In genomic region chr1:6743189-6744101, GRCh38 we compare ENCODE assay signal across 9 cellular contexts. TPM values are rescaled to one million over a fixed set of nuclear protein-coding genes. Genes with fewer than 3 reads are reported as not detected.
DNase-seq lines count a peak whose midpoint lies in the region; ATAC-seq and TF ChIP-seq lines count a peak whose summit lies in the region.
"Had no signal": no experiment of that assay in that cellular context is flagged by ENCODE, and none has a peak within 500 bp of the region (broad histone marks: within the 10 kb centered on the region; RNA-seq: fewer than 3 reads in every experiment).

No MANE protein-coding gene starts in this region.

- intact Hi-C loops in dorsolateral prefrontal cortex (cut with DNase I) (no loop called here), mucosa of descending colon (cut with DNase I, micrococcal nuclease) (no loop called here), aorta (cut with DNase I) (loop anchor here in 1 of 2 donors (5.0 kb wide), 2 partner anchors 39 to 129 kb away; no protein-coding TSS in a partner anchor)

- ATAC-seq in mucosa of descending colon (peak; percentile 45), aorta (ENCODE audit: low FRiP score) (peak; percentile 90), GM21390 (IDR thresholded peaks at IDR 0.05; ENCODE audit: unreplicated experiment) (no peak)

- peaks cover 5% of the 10 kb centered on the region for H3K4me1 ChIP-seq in mucosa of descending colon (ENCODE audit: low read depth)
- H3K4me1 ChIP-seq in aorta (ENCODE audit: control insufficient read depth in 1 of 2, insufficient read depth in 2 of 2, low read length in 2 of 2), result no peaks in the 10 kb centered on the region

- no peaks in the 10 kb centered on the region for H3K36me3 ChIP-seq in mucosa of descending colon (ENCODE audit: low read depth)
- no peaks in the 10 kb centered on the region for H3K36me3 ChIP-seq in aorta (ENCODE audit: control insufficient read depth in 1 of 2, insufficient read depth in 2 of 2, low read length in 1 of 2)
- H3K36me3 ChIP-seq: cardiac muscle cell had no signal

- no peaks in the 10 kb centered on the region for H3K9me3 ChIP-seq in mucosa of descending colon
- no peaks in the 10 kb centered on the region for H3K9me3 ChIP-seq in aorta (ENCODE audit: control insufficient read depth, low read length)

- H3K4me3 ChIP-seq in dorsolateral prefrontal cortex (peak overlapping the region in 2 of 59 donors; percentile 12 to 18), mucosa of descending colon (no peak overlapping the region), aorta (ENCODE audit: low read length in 2 of 2) (no peak overlapping the region)
- H3K4me3 ChIP-seq: cardiac muscle cell had no signal

- TF ChIP-seq CTCF in dorsolateral prefrontal cortex (IDR thresholded peaks at IDR 0.05 in 54 of 56, conservative IDR thresholded peaks at IDR 0.05 in 2 of 56; ENCODE audit: low read depth in 1 of 56, partially characterized antibody in 56 of 56) (no peak), mucosa of descending colon (IDR thresholded peaks at IDR 0.05) (no peak)

- WGBS in aorta, 2 donors, result 26 to 27% methylated on average over 20 of the region's 20 CpGs

- H3K27ac ChIP-seq in dorsolateral prefrontal cortex (peak overlapping the region in 38 of 59 donors; percentile 0 to 83 (median 66)), aorta (ENCODE audit: low read depth in 1 of 2, low read length in 2 of 2) (peak overlapping the region in 1 of 2 donors; percentile 66)
- H3K27ac ChIP-seq: cardiac muscle cell had no signal

- H3K27me3 ChIP-seq in dorsolateral prefrontal cortex, result no peaks in the 10 kb centered on the region
- H3K27me3 ChIP-seq in aorta (ENCODE audit: control insufficient read depth in 1 of 2, insufficient read depth in 2 of 2, low read length in 1 of 2), result no peaks in the 10 kb centered on the region
- H3K27me3 ChIP-seq: cardiac muscle cell had no signal

- DNase-seq in AG08395 (ENCODE audit: low spot score) (peak; percentile 91), GM19238 (ENCODE audit: insufficient read length, low spot score) (peak; percentile 16), SIG-M5 treated with dmso at 0.1 percent for 504 hours (lab: John Stamatoyannopoulos, UW; ENCODE audit: unreplicated experiment) (peak; percentile 90), dorsolateral prefrontal cortex (peak in 4 of 10 donors; percentile 6 to 37 (median 26)), mucosa of descending colon (peak in 2 of 3 donors; percentile 17 to 40), aorta (peak; percentile 78 to 80), 8988T (no peak)

RNA-seq across cellular contexts. Expression of gene CAMTA1, which starts 41.8 kb away (rescaled TPM):
- total RNA-seq in dorsolateral prefrontal cortex (100 to 1,000 TPM in 119 of 120 experiments, 10 to 100 TPM in 1; 90.3 to 173 (median 139) TPM), mucosa of descending colon (100 to 1,000 TPM in 1 of 3 donors, 10 to 100 TPM in 2; 73.4 to 114 (median 82.6) TPM), aorta (100 to 1,000 TPM in 1 of 2 donors, 10 to 100 TPM in 1; 78.7 to 105 TPM)
- 100 to 1,000 TPM; 241 to 438 TPM for polyA plus RNA-seq in aorta

RNA-seq across cellular contexts. Expression of gene DNAJC11, which starts 41.8 kb away (rescaled TPM):
- 10 to 100 TPM; 42.4 to 78.3 (median 59.8) TPM for total RNA-seq in dorsolateral prefrontal cortex
- total RNA-seq in mucosa of descending colon, result 10 to 100 TPM; 71.1 to 89.0 (median 78.9) TPM
- total RNA-seq in aorta, result 10 to 100 TPM; 30.0 to 31.5 TPM
- polyA plus RNA-seq in aorta, result 10 to 100 TPM; 15.5 to 24.3 TPM
